In the genomic region with DNA sequence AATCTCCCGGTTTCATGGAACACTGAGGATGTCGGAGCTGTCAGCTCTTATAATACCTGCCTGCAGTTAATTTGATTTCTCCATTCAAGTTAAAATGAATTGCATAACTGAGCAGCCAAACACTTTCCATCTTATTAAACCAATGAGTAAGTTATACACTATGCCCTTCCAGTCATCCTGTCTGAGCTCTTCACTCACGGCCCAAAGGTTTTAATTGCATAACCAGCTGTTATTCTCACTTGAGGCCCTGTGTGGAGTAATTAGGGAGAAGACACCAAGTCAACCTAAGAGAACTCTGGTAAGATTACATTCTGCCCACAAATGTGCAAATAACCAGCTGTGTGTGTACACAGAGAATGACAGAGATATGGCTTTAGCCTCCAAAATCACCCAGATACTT, we compare ENCODE assay signal across 24 cellular contexts.
DNase-seq lines count a peak whose midpoint lies in the region; ATAC-seq and TF ChIP-seq lines count a peak whose summit lies in the region.
"Had no signal": no experiment of that assay in that cellular context is flagged by ENCODE, and none has a peak within 500 bp of the region (broad histone marks: within the 10 kb centered on the region; RNA-seq: fewer than 3 reads in every experiment).

No MANE protein-coding gene starts in this region.

- no peak overlapping the region for H3K27ac Mint-ChIP-seq in activated T-helper 1 cell treated with anti-CD3 and anti-CD28 coated beads, Interleukin-12 subunit alpha, Interleukin-12 subunit beta, Interleukin-2, Interleukin-4 antibody, amounts not matched to agents 30 ng/mL and 10 ng/mL and 1 ng/mL, durations not matched to agents 14 hours and 24 hours and 36 hours
- H3K27ac Mint-ChIP-seq: HFFc6 had no signal

- H3K36me3 ChIP-seq in thyroid gland = no peaks in the 10 kb centered on the region
- H3K36me3 ChIP-seq: BE2C, MG63, SJSA1 had no signal

- TF ChIP-seq POLR2A in thyroid gland (IDR thresholded peaks at IDR 0.05) = no peak

- no peaks in the 10 kb centered on the region for H3K9me3 ChIP-seq in thyroid gland
- H3K9me3 ChIP-seq: MG63 had no signal

- no peaks in the 10 kb centered on the region for H3K9me3 Mint-ChIP-seq in activated T-helper 1 cell treated with anti-CD3 and anti-CD28 coated beads, Interleukin-12 subunit alpha, Interleukin-12 subunit beta, Interleukin-2, Interleukin-4 antibody, amounts not matched to agents 30 ng/mL and 10 ng/mL and 1 ng/mL, durations not matched to agents 14 hours and 24 hours and 36 hours

- H3K4me1 Mint-ChIP-seq in activated T-helper 1 cell treated with anti-CD3 and anti-CD28 coated beads, Interleukin-12 subunit alpha, Interleukin-12 subunit beta, Interleukin-2, Interleukin-4 antibody, amounts not matched to agents 30 ng/mL and 10 ng/mL and 1 ng/mL, durations not matched to agents 14 hours and 24 hours and 36 hours (ENCODE audit: low read depth) = no peaks in the 10 kb centered on the region
- H3K4me1 Mint-ChIP-seq: CD4-positive, CD25-positive, alpha-beta regulatory T cell had no signal

- no peaks in the 10 kb centered on the region for H3K36me3 Mint-ChIP-seq in activated T-helper 1 cell treated with anti-CD3 and anti-CD28 coated beads, Interleukin-12 subunit alpha, Interleukin-12 subunit beta, Interleukin-2, Interleukin-4 antibody, amounts not matched to agents 30 ng/mL and 10 ng/mL and 1 ng/mL, durations not matched to agents 14 hours and 24 hours and 36 hours (ENCODE audit: low read depth)
- H3K36me3 Mint-ChIP-seq: CD4-positive, CD25-positive, alpha-beta regulatory T cell had no signal

- no peaks in the 10 kb centered on the region for H3K27me3 Mint-ChIP-seq in activated T-helper 1 cell treated with anti-CD3 and anti-CD28 coated beads, Interleukin-12 subunit alpha, Interleukin-12 subunit beta, Interleukin-2, Interleukin-4 antibody, amounts not matched to agents 30 ng/mL and 10 ng/mL and 1 ng/mL, durations not matched to agents 14 hours and 24 hours and 36 hours (ENCODE audit: insufficient read depth)

- WGBS in thyroid gland, 2 donors = 93 to 97% methylated on average over 3 of the region's 3 CpGs

- intact Hi-C loops in activated T-helper 1 cell treated with anti-CD3 and anti-CD28 coated beads, Interleukin-12 subunit alpha, Interleukin-12 subunit beta, Interleukin-2, Interleukin-4 antibody, amounts not matched to agents 30 ng/mL and 10 ng/mL and 1 ng/mL, durations not matched to agents 14 hours and 24 hours and 36 hours (cut with micrococcal nuclease) = no loop called here
- intact Hi-C loops in thyroid gland (cut with DNase I) = no loop called here

- DNase-seq in EH (ENCODE audit: low read depth) (peak; percentile 18), NCI-H2171 (lab: John Stamatoyannopoulos, UW) (peak; percentile 41), amniotic epithelial cell (ENCODE audit: low read depth) (peak; percentile 58), left kidney (ENCODE audit: low read depth, low spot score) (peak; percentile 37), thyroid gland (no peak)
- DNase-seq in activated T-helper 1 cell treated with anti-CD3 and anti-CD28 coated beads, Interleukin-12 subunit alpha, Interleukin-12 subunit beta, Interleukin-2, Interleukin-4 antibody, amounts not matched to agents 30 ng/mL and 10 ng/mL and 1 ng/mL, durations not matched to agents 14 hours and 24 hours and 36 hours (ENCODE audit: low spot score) = no peak
- DNase-seq: BE2C; CD4-positive, CD25-positive, alpha-beta regulatory T cell; COR-L47; DMS153; EL; H7; HFFc6; KG1; MG63; NCI-H1048; NCI-H1436; NCI-H2081 treated with DMSO at 0.1 percent for 48 hours; NCI-H2227 treated with DMSO at 0.1 percent for 48 hours; NCI-H526 had no signal

- ATAC-seq in GM21619 (IDR thresholded peaks at IDR 0.05; ENCODE audit: unreplicated experiment) (no peak), HG02885 (IDR thresholded peaks at IDR 0.05; ENCODE audit: poor library complexity, unreplicated experiment) (no peak)
- ATAC-seq: Panc1 had no signal

- no peak overlapping the region for H3K4me3 ChIP-seq in thyroid gland (replicated peaks in 1 of 3)
- H3K4me3 ChIP-seq: MG63, SJSA1 had no signal

- TF ChIP-seq CTCF in thyroid gland (IDR thresholded peaks at IDR 0.05) = no peak

- H3K27ac ChIP-seq in thyroid gland = no peak overlapping the region
- H3K27ac ChIP-seq: SJSA1 had no signal

- H3K4me3 Mint-ChIP-seq in activated T-helper 1 cell treated with anti-CD3 and anti-CD28 coated beads, Interleukin-12 subunit alpha, Interleukin-12 subunit beta, Interleukin-2, Interleukin-4 antibody, amounts not matched to agents 30 ng/mL and 10 ng/mL and 1 ng/mL, durations not matched to agents 14 hours and 24 hours and 36 hours = no peak overlapping the region
- H3K4me3 Mint-ChIP-seq: CD4-positive, CD25-positive, alpha-beta regulatory T cell; HFFc6 had no signal

- H3K4me1 ChIP-seq in thyroid gland = no peaks in the 10 kb centered on the region
- H3K4me1 ChIP-seq: BE2C had no signal

- H3K27me3 ChIP-seq in thyroid gland = no peaks in the 10 kb centered on the region
- H3K27me3 ChIP-seq: BE2C, MG63, SJSA1 had no signal

Comparison
In these comparisons a context has a peak if more than half of its experiments do, and no peak if none do; other contexts are left out.
1. DNase-seq: peak in EH (single experiment), NCI-H2171 (single experiment), amniotic epithelial cell (single experiment) and left kidney (single experiment); none in activated T-helper 1 cell treated with anti-CD3 and anti-CD28 coated beads, Interleukin-12 subunit alpha, Interleukin-12 subunit beta, Interleukin-2, Interleukin-4 antibody, amounts not matched to agents 30 ng/mL and 10 ng/mL and 1 ng/mL, durations not matched to agents 14 hours and 24 hours and 36 hours (single experiment) and thyroid gland (0 of 2).